ENCODE assay signal across 7 cellular contexts in genomic region chr11:114167355-114168085, GRCh38.
DNase-seq lines count a peak whose midpoint lies in the region; ATAC-seq and TF ChIP-seq lines count a peak whose summit lies in the region.

No MANE protein-coding gene starts in this region.

- H3K9ac ChIP-seq in MM.1S (ENCODE audit: low read length): no peak overlapping the region; the same call in 1 of the 2 replicates

- no peaks in the 10 kb centered on the region for H3K36me3 Mint-ChIP-seq in activated CD4-positive, alpha-beta memory T cell treated with anti-CD3 and anti-CD28 coated beads for 36 hours
- H3K36me3 Mint-ChIP-seq in immature natural killer cell: no peaks in the 10 kb centered on the region

- peaks cover 42% of the 10 kb centered on the region for H3K4me1 ChIP-seq in MM.1S (ENCODE audit: low read length)

- H3K27ac ChIP-seq in MM.1S (ENCODE audit: low read length): peak overlapping the region; percentile 65; the same call in 1 of the 2 replicates

- peaks cover 2% of the 10 kb centered on the region for H3K27me3 Mint-ChIP-seq in activated CD4-positive, alpha-beta memory T cell treated with anti-CD3 and anti-CD28 coated beads for 36 hours
- H3K27me3 Mint-ChIP-seq in immature natural killer cell (ENCODE audit: low read depth in 3 of 3): peaks cover 13 to 24% (median 22%) of the 10 kb centered on the region in 3 donors
- H3K27me3 Mint-ChIP-seq in stimulated activated naive CD8-positive, alpha-beta T cell treated with anti-CD3 and anti-CD28 coated beads, Interleukin-15, amount 100 ng/mL, for 72 hours: no peaks in the 10 kb centered on the region

- H3K4me3 ChIP-seq in MM.1S (ENCODE audit: low read length): no peak overlapping the region

- H3K27ac Mint-ChIP-seq in activated CD4-positive, alpha-beta memory T cell treated with anti-CD3 and anti-CD28 coated beads for 36 hours: peak overlapping the region; percentile 58
- H3K27ac Mint-ChIP-seq in immature natural killer cell: peak overlapping the region; percentile 86 to 91 (median 88)
- H3K27ac Mint-ChIP-seq in stimulated activated naive CD8-positive, alpha-beta T cell treated with anti-CD3 and anti-CD28 coated beads, Interleukin-15, amount 100 ng/mL, for 72 hours: no peak overlapping the region

- intact Hi-C loops in activated CD4-positive, alpha-beta memory T cell treated with anti-CD3 and anti-CD28 coated beads for 36 hours (cut with micrococcal nuclease): loop anchor here (5.0 kb wide), 1 partner anchor 35 kb away; no protein-coding TSS in a partner anchor

- peaks cover 80% of the 10 kb centered on the region for H3K4me1 Mint-ChIP-seq in activated CD4-positive, alpha-beta memory T cell treated with anti-CD3 and anti-CD28 coated beads for 36 hours (ENCODE audit: low read depth)
- peaks cover 98 to 100% of the 10 kb centered on the region in 2 donors for H3K4me1 Mint-ChIP-seq in immature natural killer cell
- peaks cover 98% of the 10 kb centered on the region for H3K4me1 Mint-ChIP-seq in stimulated activated naive CD8-positive, alpha-beta T cell treated with anti-CD3 and anti-CD28 coated beads, Interleukin-15, amount 100 ng/mL, for 72 hours

- H3K79me2 ChIP-seq in MM.1S (ENCODE audit: low read length): no peaks in the 10 kb centered on the region

- H3K27me3 ChIP-seq in MM.1S (replicated peaks; ENCODE audit: insufficient read depth, low read length): no peaks in the 10 kb centered on the region

- H3K36me3 ChIP-seq in MM.1S (replicated peaks; ENCODE audit: insufficient read depth, low read length): no peaks in the 10 kb centered on the region

- H3K4me2 ChIP-seq in MM.1S (ENCODE audit: low read depth, low read length): peak overlapping the region; percentile 50; the same call in 1 of the 2 replicates

- TF ChIP-seq CTCF in MM.1S (IDR thresholded peaks at IDR 0.05; ENCODE audit: low read length): no peak

- peaks cover 18% of the 10 kb centered on the region for H3F3A ChIP-seq in MM.1S (ENCODE audit: insufficient read depth, low read length)

- H3K9me2 ChIP-seq in MM.1S (replicated peaks; ENCODE audit: insufficient read depth, low read length): no peaks in the 10 kb centered on the region

- no peaks in the 10 kb centered on the region for H4K20me1 ChIP-seq in MM.1S (ENCODE audit: insufficient read depth, low read length)

- H2AFZ ChIP-seq in MM.1S (ENCODE audit: low read length): no peak overlapping the region

- no peaks in the 10 kb centered on the region for H3K9me3 ChIP-seq in MM.1S (replicated peaks; ENCODE audit: insufficient read depth, low read length)

- CTCF ChIA-PET in activated CD4-positive, alpha-beta memory T cell treated with anti-CD3 and anti-CD28 coated beads for 36 hours (lab: Charles Lee): interaction anchor here (1.1 kb wide), 1 partner anchor 132 kb away, joined by 3 read pairs; no protein-coding TSS in a partner anchor

- no peak for ATAC-seq in stimulated activated naive CD8-positive, alpha-beta T cell treated with anti-CD3 and anti-CD28 coated beads, Interleukin-15, amount 100 ng/mL, for 72 hours
- no peak for ATAC-seq in GM19351 (IDR thresholded peaks at IDR 0.05; ENCODE audit: unreplicated experiment)

- no peaks in the 10 kb centered on the region for H3K9me3 Mint-ChIP-seq in activated CD4-positive, alpha-beta memory T cell treated with anti-CD3 and anti-CD28 coated beads for 36 hours
- no peaks in the 10 kb centered on the region for H3K9me3 Mint-ChIP-seq in immature natural killer cell
- H3K9me3 Mint-ChIP-seq in stimulated activated naive CD8-positive, alpha-beta T cell treated with anti-CD3 and anti-CD28 coated beads, Interleukin-15, amount 100 ng/mL, for 72 hours: no peaks in the 10 kb centered on the region

- no peak for DNase-seq in MM.1S
- DNase-seq in activated CD4-positive, alpha-beta memory T cell treated with anti-CD3 and anti-CD28 coated beads for 36 hours: no peak
- DNase-seq in immature natural killer cell: no peak
- DNase-seq in stimulated activated naive CD8-positive, alpha-beta T cell treated with anti-CD3 and anti-CD28 coated beads, Interleukin-15, amount 100 ng/mL, for 72 hours: no peak
- DNase-seq in DMS53 treated with DMSO at 0.1 percent for 48 hours (lab: John Stamatoyannopoulos, UW; ENCODE audit: unreplicated experiment): no peak
- no peak for DNase-seq in activated gamma-delta T cell treated with Interleukin-2 at 50 U/mL for 16 hours

- H3K4me3 Mint-ChIP-seq in activated CD4-positive, alpha-beta memory T cell treated with anti-CD3 and anti-CD28 coated beads for 36 hours: no peak overlapping the region
- H3K4me3 Mint-ChIP-seq in immature natural killer cell: peak overlapping the region; percentile 63 to 77 (median 69)
- peak overlapping the region; percentile 63 to 66 for H3K4me3 Mint-ChIP-seq in stimulated activated naive CD8-positive, alpha-beta T cell treated with anti-CD3 and anti-CD28 coated beads, Interleukin-15, amount 100 ng/mL, for 72 hours

- POLR2A ChIA-PET in activated CD4-positive, alpha-beta memory T cell treated with anti-CD3 and anti-CD28 coated beads for 36 hours (lab: Charles Lee): no interaction called here

Comparison
In these comparisons a context has a peak if more than half of its experiments do, and no peak if none do; other contexts are left out.
1. H3K27ac Mint-ChIP-seq: peak in activated CD4-positive, alpha-beta memory T cell treated with anti-CD3 and anti-CD28 coated beads for 36 hours (single experiment) and immature natural killer cell (6 of 6); none in stimulated activated naive CD8-positive, alpha-beta T cell treated with anti-CD3 and anti-CD28 coated beads, Interleukin-15, amount 100 ng/mL, for 72 hours (0 of 2).